ENCODE assay signal across 8 cellular contexts in genomic region chr4:82373816-82374740, GRCh38. TPM values are rescaled to one million over a fixed set of nuclear protein-coding genes. Genes with fewer than 3 reads are reported as not detected.
A peak's percentile ranks its signal among the peaks of the same experiment; 100 is the strongest.
DNase-seq lines count a peak whose midpoint lies in the region; ATAC-seq and TF ChIP-seq lines count a peak whose summit lies in the region.

Gene HNRNPD (minus strand): TSS chr4:82373991. CDS start chr4:82373678, 313 bp downstream.

- TF ChIP-seq POLR2A in GM18951 (IDR thresholded peaks at IDR 0.05; ENCODE audit: extremely low read depth, insufficient read depth, insufficient read length), result peak; percentile 93

- H3K27ac Mint-ChIP-seq in activated B cell treated with CpG ODN at 0.5 μM for 24 hours (peak within 1 kb of the TSS; percentile 100), immature natural killer cell (peak within 1 kb of the TSS; percentile 96 to 100 (median 100))

- H3K4me3 Mint-ChIP-seq in activated B cell treated with CpG ODN at 0.5 μM for 24 hours, result peak within 1 kb of the TSS; percentile 98
- peak within 1 kb of the TSS; percentile 99 to 100 (median 100) for H3K4me3 Mint-ChIP-seq in immature natural killer cell

- POLR2A ChIA-PET in activated B cell treated with CpG ODN at 0.5 μM for 24 hours (lab: Charles Lee), result interaction anchor here (0.5 to 5.7 kb wide), 28 partner anchors 8 to 1244 kb away, joined by 3 to 199 read pairs (median 4); partner anchors contain the start of genes COPS4, COQ2, ENOPH1 and HNRNPDL

- H3K27ac ChIP-seq in caudate nucleus (ENCODE audit: low read depth, low read length), result peak within 1 kb of the TSS; percentile 97

- peak; percentile 96 for DNase-seq in AG08395 (ENCODE audit: low spot score)
- DNase-seq in NCI-H345 (lab: John Stamatoyannopoulos, UW), result peak; percentile 98
- peak; percentile 83 for DNase-seq in activated B cell treated with CpG ODN at 0.5 μM for 24 hours
- DNase-seq in caudate nucleus (lab: John Stamatoyannopoulos, UW), result peak; percentile 83 to 99 (median 96)
- peak; percentile 90 to 93 (median 93) for DNase-seq in immature natural killer cell
- peak; percentile 100 for DNase-seq in smooth muscle cell of the brain vasculature (ENCODE audit: low read depth, low spot score)

- H3K27me3 Mint-ChIP-seq in activated B cell treated with CpG ODN at 0.5 μM for 24 hours (no peaks in the 10 kb centered on the region), immature natural killer cell (ENCODE audit: low read depth in 3 of 3) (peaks cover 20 to 23% (median 22%) of the 10 kb centered on the region in 3 donors)

- TF ChIP-seq CTCF in activated B cell treated with CpG ODN at 0.5 μM for 24 hours (IDR thresholded peaks at IDR 0.05), result no peak

- H3K9me3 Mint-ChIP-seq in activated B cell treated with CpG ODN at 0.5 μM for 24 hours, result no peaks in the 10 kb centered on the region
- no peaks in the 10 kb centered on the region for H3K9me3 Mint-ChIP-seq in immature natural killer cell

- intact Hi-C loops in activated B cell treated with CpG ODN at 0.5 μM for 24 hours (cut with micrococcal nuclease), result loop anchor here (1.0 to 5.0 kb wide), 10 partner anchors 21 to 1083 kb away; partner anchors contain the start of genes COQ2, HELQ, LIN54 and MRPS18C

- in situ Hi-C loops in GM18951 (cut with MboI; ENCODE audit: low sequenced_read_pairs, unreplicated experiment), result no loop called here

- ATAC-seq in HG03196 (IDR thresholded peaks at IDR 0.05; ENCODE audit: unreplicated experiment) (peak; percentile 94), activated B cell treated with CpG ODN at 0.5 μM for 24 hours (ENCODE audit: low read depth) (peak; percentile 88)

- H3K4me1 Mint-ChIP-seq in activated B cell treated with CpG ODN at 0.5 μM for 24 hours (peaks cover 54% of the 10 kb centered on the region), immature natural killer cell (peaks cover 64 to 67% of the 10 kb centered on the region in 2 donors)

- H3K36me3 Mint-ChIP-seq in activated B cell treated with CpG ODN at 0.5 μM for 24 hours (ENCODE audit: low read depth), result peaks cover 46% of the 10 kb centered on the region
- H3K36me3 Mint-ChIP-seq in immature natural killer cell, result peaks cover 4 to 10% (median 10%) of the 10 kb centered on the region in 3 donors

- CTCF ChIA-PET in activated B cell treated with CpG ODN at 0.5 μM for 24 hours (lab: Charles Lee), result interaction anchor here (0.6 to 1.2 kb wide), 2 partner anchors 30 to 55 kb away, joined by 3 to 6 read pairs; no protein-coding TSS in a partner anchor

RNA-seq across cellular contexts. Expression of gene HNRNPD, which starts in this region (rescaled TPM):
- total RNA-seq in activated B cell treated with CpG ODN at 0.5 μM for 24 hours, result 300 and 350 TPM in 2 replicates
- 100 to 1,000 TPM; 133 to 287 (median 221) TPM for polyA plus RNA-seq in immature natural killer cell

Comparison
In these comparisons a context has a peak if more than half of its experiments do, and no peak if none do; other contexts are left out.
1. Peak in every context shown above with its lines: DNase-seq, ATAC-seq and H3K27ac ChIP-seq.